In the genomic region with DNA sequence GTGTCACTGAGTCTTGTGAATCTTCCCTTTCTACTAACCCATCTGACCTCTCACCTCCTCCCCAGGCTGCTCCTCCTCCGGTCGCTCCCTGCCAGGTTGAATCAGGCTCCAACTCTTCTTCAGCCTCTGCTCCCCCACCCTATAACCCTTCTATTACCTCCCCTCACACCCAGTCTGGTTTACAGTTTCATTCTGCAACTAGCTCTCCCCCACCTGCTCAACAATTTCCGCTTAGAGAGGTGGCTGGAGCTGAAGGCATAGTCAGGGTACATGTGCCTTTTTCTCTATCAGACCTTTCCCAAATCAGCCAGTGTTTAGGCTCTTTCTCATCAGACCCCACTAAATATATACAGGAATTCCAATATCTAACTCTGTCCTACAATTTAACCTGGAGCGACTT, we compare ENCODE assay signal across 8 cellular contexts.
DNase-seq lines count a peak whose midpoint lies in the region; ATAC-seq and TF ChIP-seq lines count a peak whose summit lies in the region.
"Not testable (repeated sequence)": the region's sequence is repeated elsewhere in the genome, so short reads cannot be mapped to it uniquely, and the experiment has no call there.

No MANE protein-coding gene starts in this region.

- H3K9me3 ChIP-seq in HEK293 (ENCODE audit: control insufficient read depth, insufficient read depth, low read depth, low read length), result not testable (repeated sequence)

- not testable (repeated sequence) for H3K27me3 ChIP-seq in ACC112 (ENCODE audit: insufficient read depth, low read length)

- H3K36me3 ChIP-seq in ACC112 (ENCODE audit: insufficient read depth, low read length); HEK293 (ENCODE audit: control insufficient read depth in 2 of 2, insufficient read depth in 1 of 2, low read length in 2 of 2): not testable (repeated sequence)

- DNase-seq in NK-92 treated with Interleukin-12 subunit alpha and Interleukin-12 subunit beta, amount 100 ng/mL, for 24 hours (lab: John Stamatoyannopoulos, UW), result peak; percentile 36
- DNase-seq in activated T-helper 2 cell treated with anti-CD3 and anti-CD28 coated beads, Interferon-gamma antibody, Interleukin-2, Interleukin-4, amounts not matched to agents 10 μg/mL and 5 μg/mL and 100 μg/mL, durations not matched to agents 14 hours and 24 hours and 36 hours (ENCODE audit: low spot score); left colon; progenitor cell of endocrine pancreas (ENCODE audit: low spot score, unreplicated experiment): not testable (repeated sequence)

- not testable (repeated sequence) for H3K9me3 Mint-ChIP-seq in activated T-helper 2 cell treated with anti-CD3 and anti-CD28 coated beads, Interferon-gamma antibody, Interleukin-2, Interleukin-4, amounts not matched to agents 10 μg/mL and 5 μg/mL and 100 μg/mL, durations not matched to agents 14 hours and 24 hours and 36 hours; progenitor cell of endocrine pancreas (ENCODE audit: low read depth)

- peak overlapping the region; percentile 79 for H3K27ac ChIP-seq in ACC112 (ENCODE audit: low read depth, low read length)
- H3K27ac ChIP-seq in HEK293 (ENCODE audit: extremely low read depth, low read depth, low read length), result peak overlapping the region; percentile 33; the same call in 1 of the 2 replicates

- POLR2A ChIA-PET in HEK293 (lab: Yijun Ruan, JAX), result not testable (repeated sequence)

- not testable (repeated sequence) for TF ChIP-seq CTCF in HEK293 (tag by site-specific recombination; IDR thresholded peaks at IDR 0.05); progenitor cell of endocrine pancreas (IDR thresholded peaks at IDR 0.05; ENCODE audit: unreplicated experiment)

- H3K4me1 ChIP-seq in ACC112 (ENCODE audit: control insufficient read depth, insufficient read depth, low read length, unreplicated experiment), result peaks cover 32% of the 10 kb centered on the region
- H3K4me1 ChIP-seq in HEK293 (ENCODE audit: control insufficient read depth, insufficient read depth, low read length), result peaks cover 19% of the 10 kb centered on the region

- peak; percentile 48 for ATAC-seq in GM19324 (IDR thresholded peaks at IDR 0.05; ENCODE audit: low FRiP score, unreplicated experiment)
- ATAC-seq in HG03135 (IDR thresholded peaks at IDR 0.05; ENCODE audit: unreplicated experiment), result peak; percentile 6
- peak; percentile 35 for ATAC-seq in left colon

- not testable (repeated sequence) for H2AFZ ChIP-seq in ACC112 (ENCODE audit: low read length, unreplicated experiment)

- H3K4me1 Mint-ChIP-seq in activated T-helper 2 cell treated with anti-CD3 and anti-CD28 coated beads, Interferon-gamma antibody, Interleukin-2, Interleukin-4, amounts not matched to agents 10 μg/mL and 5 μg/mL and 100 μg/mL, durations not matched to agents 14 hours and 24 hours and 36 hours (ENCODE audit: low read depth), result peaks cover 23% of the 10 kb centered on the region
- H3K4me1 Mint-ChIP-seq in progenitor cell of endocrine pancreas (ENCODE audit: low read depth), result peaks cover 41% of the 10 kb centered on the region

- peaks cover 14% of the 10 kb centered on the region for H3K27me3 Mint-ChIP-seq in activated T-helper 2 cell treated with anti-CD3 and anti-CD28 coated beads, Interferon-gamma antibody, Interleukin-2, Interleukin-4, amounts not matched to agents 10 μg/mL and 5 μg/mL and 100 μg/mL, durations not matched to agents 14 hours and 24 hours and 36 hours (ENCODE audit: low read depth)
- H3K27me3 Mint-ChIP-seq in progenitor cell of endocrine pancreas, result not testable (repeated sequence)

- H3K4me3 ChIP-seq in ACC112 (ENCODE audit: low read depth, low read length), result peak overlapping the region; percentile 52
- not testable (repeated sequence) for H3K4me3 ChIP-seq in HEK293 (ENCODE audit: low read depth, low read length)

- not testable (repeated sequence) for H3K4me3 Mint-ChIP-seq in activated T-helper 2 cell treated with anti-CD3 and anti-CD28 coated beads, Interferon-gamma antibody, Interleukin-2, Interleukin-4, amounts not matched to agents 10 μg/mL and 5 μg/mL and 100 μg/mL, durations not matched to agents 14 hours and 24 hours and 36 hours (ENCODE audit: low read depth)
- H3K4me3 Mint-ChIP-seq in progenitor cell of endocrine pancreas (ENCODE audit: low read depth), result peak overlapping the region; percentile 27

- H3K79me2 ChIP-seq in ACC112 (ENCODE audit: control insufficient read depth, insufficient read depth, low read length, unreplicated experiment), result not testable (repeated sequence)

- peak overlapping the region; percentile 9 for H3K27ac Mint-ChIP-seq in activated T-helper 2 cell treated with anti-CD3 and anti-CD28 coated beads, Interferon-gamma antibody, Interleukin-2, Interleukin-4, amounts not matched to agents 10 μg/mL and 5 μg/mL and 100 μg/mL, durations not matched to agents 14 hours and 24 hours and 36 hours
- H3K27ac Mint-ChIP-seq in progenitor cell of endocrine pancreas, result peak overlapping the region; percentile 79

- not testable (repeated sequence) for H3K36me3 Mint-ChIP-seq in activated T-helper 2 cell treated with anti-CD3 and anti-CD28 coated beads, Interferon-gamma antibody, Interleukin-2, Interleukin-4, amounts not matched to agents 10 μg/mL and 5 μg/mL and 100 μg/mL, durations not matched to agents 14 hours and 24 hours and 36 hours (ENCODE audit: low read depth); progenitor cell of endocrine pancreas (ENCODE audit: insufficient read depth)

- intact Hi-C loops in activated T-helper 2 cell treated with anti-CD3 and anti-CD28 coated beads, Interferon-gamma antibody, Interleukin-2, Interleukin-4, amounts not matched to agents 10 μg/mL and 5 μg/mL and 100 μg/mL, durations not matched to agents 14 hours and 24 hours and 36 hours (cut with micrococcal nuclease); left colon (cut with DNase I, micrococcal nuclease): not testable (repeated sequence)

- CTCF ChIA-PET in HEK293 (lab: Yijun Ruan, JAX), result not testable (repeated sequence)
